1 cellular context compared by ENCODE assay signal in the genomic region with DNA sequence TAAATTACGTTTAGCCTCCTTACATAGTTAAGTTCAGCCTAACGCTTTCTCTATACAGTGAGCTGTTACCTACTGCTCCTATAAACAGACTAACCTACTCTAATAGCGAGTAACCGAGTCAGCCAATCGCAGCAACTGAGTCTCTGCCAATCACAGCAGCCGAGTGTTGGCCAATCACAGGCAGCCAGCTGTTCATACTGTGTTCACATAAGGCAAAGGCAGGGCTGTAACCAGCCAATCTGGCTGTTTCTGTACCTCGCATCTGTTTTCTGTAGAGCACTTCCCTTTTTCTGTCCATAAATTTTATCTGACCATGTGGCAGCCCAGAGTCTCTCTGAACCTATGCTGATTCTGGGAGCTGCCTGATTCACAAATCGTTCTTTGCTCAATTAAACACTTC.
TF ChIP-seq lines count a peak whose summit lies in the region.

No MANE protein-coding gene starts in this region.

TF ChIP-seq in K562, 482 proteins besides CTCF, POLR2A, EP300 and RAD21 (continued from another document and continues in another):
- TF ChIP-seq, protein P1, sequence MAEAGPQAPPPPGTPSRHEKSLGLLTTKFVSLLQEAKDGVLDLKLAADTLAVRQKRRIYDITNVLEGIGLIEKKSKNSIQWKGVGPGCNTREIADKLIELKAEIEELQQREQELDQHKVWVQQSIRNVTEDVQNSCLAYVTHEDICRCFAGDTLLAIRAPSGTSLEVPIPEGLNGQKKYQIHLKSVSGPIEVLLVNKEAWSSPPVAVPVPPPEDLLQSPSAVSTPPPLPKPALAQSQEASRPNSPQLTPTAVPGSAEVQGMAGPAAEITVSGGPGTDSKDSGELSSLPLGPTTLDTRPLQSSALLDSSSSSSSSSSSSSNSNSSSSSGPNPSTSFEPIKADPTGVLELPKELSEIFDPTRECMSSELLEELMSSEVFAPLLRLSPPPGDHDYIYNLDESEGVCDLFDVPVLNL (CRISPR knock-in tag; IDR thresholded peaks at IDR 0.05; ENCODE audit: low read depth): no peak
- no peak for TF ChIP-seq YY1 (IDR thresholded peaks at IDR 0.05; ENCODE audit: borderline replicate concordance in 1 of 3, control insufficient read depth in 1 of 3, extremely low read depth in 1 of 3, insufficient read depth in 3 of 3, insufficient read length in 1 of 3, insufficient replicate concordance in 2 of 3, low read depth in 1 of 3, low read length in 2 of 3)
- TF ChIP-seq NRF1 (conservative IDR thresholded peaks at IDR 0.05 in 1 of 2, IDR thresholded peaks at IDR 0.05 in 1 of 2): peak in 1 of 2 experiments; percentile 38; a peak in 1 of 4 replicates
- TF ChIP-seq MEF2A (IDR thresholded peaks at IDR 0.05; ENCODE audit: control insufficient read depth, low read depth, low read length): no peak
- TF ChIP-seq ZFP1 (CRISPR knock-in tag; IDR thresholded peaks at IDR 0.05): no peak
- TF ChIP-seq MTA2 (IDR thresholded peaks at IDR 0.05; ENCODE audit: low read depth): no peak
- TF ChIP-seq CBX1 (IDR thresholded peaks at IDR 0.05; ENCODE audit: low read depth): no peak
- TF ChIP-seq JUNB (CRISPR knock-in tag; conservative IDR thresholded peaks at IDR 0.05): no peak
- no peak for TF ChIP-seq GTF2F1 (IDR thresholded peaks at IDR 0.05; ENCODE audit: low read depth, low read length)
- TF ChIP-seq KDM1A (IDR thresholded peaks at IDR 0.05): peak in 1 of 2 experiments; percentile 51; a peak in 1 of 4 replicates
- TF ChIP-seq, protein P2, sequence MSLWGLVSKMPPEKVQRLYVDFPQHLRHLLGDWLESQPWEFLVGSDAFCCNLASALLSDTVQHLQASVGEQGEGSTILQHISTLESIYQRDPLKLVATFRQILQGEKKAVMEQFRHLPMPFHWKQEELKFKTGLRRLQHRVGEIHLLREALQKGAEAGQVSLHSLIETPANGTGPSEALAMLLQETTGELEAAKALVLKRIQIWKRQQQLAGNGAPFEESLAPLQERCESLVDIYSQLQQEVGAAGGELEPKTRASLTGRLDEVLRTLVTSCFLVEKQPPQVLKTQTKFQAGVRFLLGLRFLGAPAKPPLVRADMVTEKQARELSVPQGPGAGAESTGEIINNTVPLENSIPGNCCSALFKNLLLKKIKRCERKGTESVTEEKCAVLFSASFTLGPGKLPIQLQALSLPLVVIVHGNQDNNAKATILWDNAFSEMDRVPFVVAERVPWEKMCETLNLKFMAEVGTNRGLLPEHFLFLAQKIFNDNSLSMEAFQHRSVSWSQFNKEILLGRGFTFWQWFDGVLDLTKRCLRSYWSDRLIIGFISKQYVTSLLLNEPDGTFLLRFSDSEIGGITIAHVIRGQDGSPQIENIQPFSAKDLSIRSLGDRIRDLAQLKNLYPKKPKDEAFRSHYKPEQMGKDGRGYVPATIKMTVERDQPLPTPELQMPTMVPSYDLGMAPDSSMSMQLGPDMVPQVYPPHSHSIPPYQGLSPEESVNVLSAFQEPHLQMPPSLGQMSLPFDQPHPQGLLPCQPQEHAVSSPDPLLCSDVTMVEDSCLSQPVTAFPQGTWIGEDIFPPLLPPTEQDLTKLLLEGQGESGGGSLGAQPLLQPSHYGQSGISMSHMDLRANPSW (CRISPR knock-in tag; IDR thresholded peaks at IDR 0.05): no peak
- TF ChIP-seq SMARCA4 (IDR thresholded peaks at IDR 0.05): no peak
- TF ChIP-seq NFIX (CRISPR knock-in tag; IDR thresholded peaks at IDR 0.05; ENCODE audit: low read depth): no peak
- TF ChIP-seq ZNF695 (CRISPR knock-in tag; IDR thresholded peaks at IDR 0.05): no peak
- no peak for TF ChIP-seq ZNF124 (CRISPR knock-in tag; IDR thresholded peaks at IDR 0.05)
- TF ChIP-seq BACH1 (tag; IDR thresholded peaks at IDR 0.05): no peak
- peak; percentile 14; the same call in 1 of the 2 replicates for TF ChIP-seq CTBP1 (IDR thresholded peaks at IDR 0.05; ENCODE audit: borderline replicate concordance)
- no peak for TF ChIP-seq ZNF121 (CRISPR knock-in tag; conservative IDR thresholded peaks at IDR 0.05)
- no peak for TF ChIP-seq ZFX (CRISPR knock-in tag; IDR thresholded peaks at IDR 0.05)
- no peak for TF ChIP-seq SRSF3 (IDR thresholded peaks at IDR 0.05; ENCODE audit: insufficient read depth, low read length)
- TF ChIP-seq TCFL5 (CRISPR knock-in tag; conservative IDR thresholded peaks at IDR 0.05): no peak
- TF ChIP-seq, protein P3, sequence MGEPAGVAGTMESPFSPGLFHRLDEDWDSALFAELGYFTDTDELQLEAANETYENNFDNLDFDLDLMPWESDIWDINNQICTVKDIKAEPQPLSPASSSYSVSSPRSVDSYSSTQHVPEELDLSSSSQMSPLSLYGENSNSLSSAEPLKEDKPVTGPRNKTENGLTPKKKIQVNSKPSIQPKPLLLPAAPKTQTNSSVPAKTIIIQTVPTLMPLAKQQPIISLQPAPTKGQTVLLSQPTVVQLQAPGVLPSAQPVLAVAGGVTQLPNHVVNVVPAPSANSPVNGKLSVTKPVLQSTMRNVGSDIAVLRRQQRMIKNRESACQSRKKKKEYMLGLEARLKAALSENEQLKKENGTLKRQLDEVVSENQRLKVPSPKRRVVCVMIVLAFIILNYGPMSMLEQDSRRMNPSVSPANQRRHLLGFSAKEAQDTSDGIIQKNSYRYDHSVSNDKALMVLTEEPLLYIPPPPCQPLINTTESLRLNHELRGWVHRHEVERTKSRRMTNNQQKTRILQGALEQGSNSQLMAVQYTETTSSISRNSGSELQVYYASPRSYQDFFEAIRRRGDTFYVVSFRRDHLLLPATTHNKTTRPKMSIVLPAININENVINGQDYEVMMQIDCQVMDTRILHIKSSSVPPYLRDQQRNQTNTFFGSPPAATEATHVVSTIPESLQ (CRISPR knock-in tag; IDR thresholded peaks at IDR 0.05): no peak
- TF ChIP-seq, protein P4, sequence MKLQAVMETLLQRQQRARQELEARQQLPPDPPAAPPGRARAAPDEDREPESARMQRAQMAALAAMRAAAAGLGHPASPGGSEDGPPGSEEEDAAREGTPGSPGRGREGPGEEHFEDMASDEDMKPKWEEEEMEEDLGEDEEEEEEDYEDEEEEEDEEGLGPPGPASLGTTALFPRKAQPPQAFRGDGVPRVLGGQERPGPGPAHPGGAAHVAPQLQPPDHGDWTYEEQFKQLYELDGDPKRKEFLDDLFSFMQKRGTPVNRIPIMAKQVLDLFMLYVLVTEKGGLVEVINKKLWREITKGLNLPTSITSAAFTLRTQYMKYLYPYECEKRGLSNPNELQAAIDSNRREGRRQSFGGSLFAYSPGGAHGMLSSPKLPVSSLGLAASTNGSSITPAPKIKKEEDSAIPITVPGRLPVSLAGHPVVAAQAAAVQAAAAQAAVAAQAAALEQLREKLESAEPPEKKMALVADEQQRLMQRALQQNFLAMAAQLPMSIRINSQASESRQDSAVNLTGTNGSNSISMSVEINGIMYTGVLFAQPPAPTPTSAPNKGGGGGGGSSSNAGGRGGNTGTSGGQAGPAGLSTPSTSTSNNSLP (IDR thresholded peaks at IDR 0.05; ENCODE audit: borderline replicate concordance, low read depth, low read length): no peak
- TF ChIP-seq RUNX1 (IDR thresholded peaks at IDR 0.05; ENCODE audit: low read depth): no peak
- TF ChIP-seq ZNF134 (CRISPR knock-in tag; conservative IDR thresholded peaks at IDR 0.05): no peak
- TF ChIP-seq, protein P5, sequence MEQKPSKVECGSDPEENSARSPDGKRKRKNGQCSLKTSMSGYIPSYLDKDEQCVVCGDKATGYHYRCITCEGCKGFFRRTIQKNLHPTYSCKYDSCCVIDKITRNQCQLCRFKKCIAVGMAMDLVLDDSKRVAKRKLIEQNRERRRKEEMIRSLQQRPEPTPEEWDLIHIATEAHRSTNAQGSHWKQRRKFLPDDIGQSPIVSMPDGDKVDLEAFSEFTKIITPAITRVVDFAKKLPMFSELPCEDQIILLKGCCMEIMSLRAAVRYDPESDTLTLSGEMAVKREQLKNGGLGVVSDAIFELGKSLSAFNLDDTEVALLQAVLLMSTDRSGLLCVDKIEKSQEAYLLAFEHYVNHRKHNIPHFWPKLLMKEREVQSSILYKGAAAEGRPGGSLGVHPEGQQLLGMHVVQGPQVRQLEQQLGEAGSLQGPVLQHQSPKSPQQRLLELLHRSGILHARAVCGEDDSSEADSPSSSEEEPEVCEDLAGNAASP (IDR thresholded peaks at IDR 0.05): no peak
- TF ChIP-seq SUPT5H (IDR thresholded peaks at IDR 0.05): no peak
- TF ChIP-seq MTF1 (CRISPR knock-in tag; IDR thresholded peaks at IDR 0.05; ENCODE audit: borderline replicate concordance): no peak
- TF ChIP-seq TEAD1 (CRISPR knock-in tag; IDR thresholded peaks at IDR 0.05): no peak
- TF ChIP-seq SPI1 (IDR thresholded peaks at IDR 0.05; ENCODE audit: borderline replicate concordance, low read depth, low read length): peak; percentile 100
- TF ChIP-seq, protein P6, sequence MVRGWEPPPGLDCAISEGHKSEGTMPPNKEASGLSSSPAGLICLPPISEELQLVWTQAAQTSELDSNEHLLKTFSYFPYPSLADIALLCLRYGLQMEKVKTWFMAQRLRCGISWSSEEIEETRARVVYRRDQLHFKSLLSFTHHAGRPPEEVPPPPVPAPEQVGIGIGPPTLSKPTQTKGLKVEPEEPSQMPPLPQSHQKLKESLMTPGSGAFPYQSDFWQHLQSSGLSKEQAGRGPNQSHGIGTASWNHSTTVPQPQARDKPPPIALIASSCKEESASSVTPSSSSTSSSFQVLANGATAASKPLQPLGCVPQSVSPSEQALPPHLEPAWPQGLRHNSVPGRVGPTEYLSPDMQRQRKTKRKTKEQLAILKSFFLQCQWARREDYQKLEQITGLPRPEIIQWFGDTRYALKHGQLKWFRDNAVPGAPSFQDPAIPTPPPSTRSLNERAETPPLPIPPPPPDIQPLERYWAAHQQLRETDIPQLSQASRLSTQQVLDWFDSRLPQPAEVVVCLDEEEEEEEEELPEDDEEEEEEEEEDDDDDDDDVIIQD (CRISPR knock-in tag; IDR thresholded peaks at IDR 0.05): no peak
- TF ChIP-seq DPF2 (IDR thresholded peaks at IDR 0.05): no peak
- no peak for TF ChIP-seq PHTF2 (CRISPR knock-in tag; IDR thresholded peaks at IDR 0.05)
- TF ChIP-seq RFX1 (IDR thresholded peaks at IDR 0.05): no peak
- TF ChIP-seq ZNF133 (CRISPR knock-in tag; IDR thresholded peaks at IDR 0.05): no peak
- TF ChIP-seq, protein P7, sequence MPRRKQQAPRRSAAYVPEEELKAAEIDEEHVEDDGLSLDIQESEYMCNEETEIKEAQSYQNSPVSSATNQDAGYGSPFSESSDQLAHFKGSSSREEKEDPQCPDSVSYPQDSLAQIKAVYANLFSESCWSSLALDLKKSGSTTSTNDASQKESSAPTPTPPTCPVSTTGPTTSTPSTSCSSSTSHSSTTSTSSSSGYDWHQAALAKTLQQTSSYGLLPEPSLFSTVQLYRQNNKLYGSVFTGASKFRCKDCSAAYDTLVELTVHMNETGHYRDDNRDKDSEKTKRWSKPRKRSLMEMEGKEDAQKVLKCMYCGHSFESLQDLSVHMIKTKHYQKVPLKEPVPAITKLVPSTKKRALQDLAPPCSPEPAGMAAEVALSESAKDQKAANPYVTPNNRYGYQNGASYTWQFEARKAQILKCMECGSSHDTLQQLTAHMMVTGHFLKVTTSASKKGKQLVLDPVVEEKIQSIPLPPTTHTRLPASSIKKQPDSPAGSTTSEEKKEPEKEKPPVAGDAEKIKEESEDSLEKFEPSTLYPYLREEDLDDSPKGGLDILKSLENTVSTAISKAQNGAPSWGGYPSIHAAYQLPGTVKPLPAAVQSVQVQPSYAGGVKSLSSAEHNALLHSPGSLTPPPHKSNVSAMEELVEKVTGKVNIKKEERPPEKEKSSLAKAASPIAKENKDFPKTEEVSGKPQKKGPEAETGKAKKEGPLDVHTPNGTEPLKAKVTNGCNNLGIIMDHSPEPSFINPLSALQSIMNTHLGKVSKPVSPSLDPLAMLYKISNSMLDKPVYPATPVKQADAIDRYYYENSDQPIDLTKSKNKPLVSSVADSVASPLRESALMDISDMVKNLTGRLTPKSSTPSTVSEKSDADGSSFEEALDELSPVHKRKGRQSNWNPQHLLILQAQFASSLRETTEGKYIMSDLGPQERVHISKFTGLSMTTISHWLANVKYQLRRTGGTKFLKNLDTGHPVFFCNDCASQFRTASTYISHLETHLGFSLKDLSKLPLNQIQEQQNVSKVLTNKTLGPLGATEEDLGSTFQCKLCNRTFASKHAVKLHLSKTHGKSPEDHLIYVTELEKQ (CRISPR knock-in tag; IDR thresholded peaks at IDR 0.05): no peak
- no peak for TF ChIP-seq ZNF175 (CRISPR knock-in tag; IDR thresholded peaks at IDR 0.05; ENCODE audit: low read depth)
- TF ChIP-seq, protein P8, sequence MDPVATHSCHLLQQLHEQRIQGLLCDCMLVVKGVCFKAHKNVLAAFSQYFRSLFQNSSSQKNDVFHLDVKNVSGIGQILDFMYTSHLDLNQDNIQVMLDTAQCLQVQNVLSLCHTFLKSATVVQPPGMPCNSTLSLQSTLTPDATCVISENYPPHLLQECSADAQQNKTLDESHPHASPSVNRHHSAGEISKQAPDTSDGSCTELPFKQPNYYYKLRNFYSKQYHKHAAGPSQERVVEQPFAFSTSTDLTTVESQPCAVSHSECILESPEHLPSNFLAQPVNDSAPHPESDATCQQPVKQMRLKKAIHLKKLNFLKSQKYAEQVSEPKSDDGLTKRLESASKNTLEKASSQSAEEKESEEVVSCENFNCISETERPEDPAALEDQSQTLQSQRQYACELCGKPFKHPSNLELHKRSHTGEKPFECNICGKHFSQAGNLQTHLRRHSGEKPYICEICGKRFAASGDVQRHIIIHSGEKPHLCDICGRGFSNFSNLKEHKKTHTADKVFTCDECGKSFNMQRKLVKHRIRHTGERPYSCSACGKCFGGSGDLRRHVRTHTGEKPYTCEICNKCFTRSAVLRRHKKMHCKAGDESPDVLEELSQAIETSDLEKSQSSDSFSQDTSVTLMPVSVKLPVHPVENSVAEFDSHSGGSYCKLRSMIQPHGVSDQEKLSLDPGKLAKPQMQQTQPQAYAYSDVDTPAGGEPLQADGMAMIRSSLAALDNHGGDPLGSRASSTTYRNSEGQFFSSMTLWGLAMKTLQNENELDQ (CRISPR knock-in tag; IDR thresholded peaks at IDR 0.05; ENCODE audit: borderline replicate concordance): no peak
- TF ChIP-seq EGR1 (conservative IDR thresholded peaks at IDR 0.05): no peak
- TF ChIP-seq TEAD4 (IDR thresholded peaks at IDR 0.05; ENCODE audit: low read length): peak; percentile 71
- no peak for TF ChIP-seq TEAD4 (CRISPR knock-in tag; IDR thresholded peaks at IDR 0.05; ENCODE audit: borderline replicate concordance)
- TF ChIP-seq TAF9B (IDR thresholded peaks at IDR 0.05; ENCODE audit: partially characterized antibody): no peak
